1 cellular context compared by ENCODE assay signal in genomic region chr16:3659200-3659599, GRCh38.
TF ChIP-seq lines count a peak whose summit lies in the region.

No MANE protein-coding gene starts in this region.

TF ChIP-seq in HepG2, 621 proteins besides CTCF, POLR2A, EP300 and RAD21:
- TF ChIP-seq NCOA5 (CRISPR knock-in tag; IDR thresholded peaks at IDR 0.05) (no peak), ZNF263 (CRISPR knock-in tag; IDR thresholded peaks at IDR 0.05) (0 out of 2 replicates have a peak, but pooled peaks have one; percentile 19)
